1 cellular context compared by ENCODE assay signal in the genomic region with DNA sequence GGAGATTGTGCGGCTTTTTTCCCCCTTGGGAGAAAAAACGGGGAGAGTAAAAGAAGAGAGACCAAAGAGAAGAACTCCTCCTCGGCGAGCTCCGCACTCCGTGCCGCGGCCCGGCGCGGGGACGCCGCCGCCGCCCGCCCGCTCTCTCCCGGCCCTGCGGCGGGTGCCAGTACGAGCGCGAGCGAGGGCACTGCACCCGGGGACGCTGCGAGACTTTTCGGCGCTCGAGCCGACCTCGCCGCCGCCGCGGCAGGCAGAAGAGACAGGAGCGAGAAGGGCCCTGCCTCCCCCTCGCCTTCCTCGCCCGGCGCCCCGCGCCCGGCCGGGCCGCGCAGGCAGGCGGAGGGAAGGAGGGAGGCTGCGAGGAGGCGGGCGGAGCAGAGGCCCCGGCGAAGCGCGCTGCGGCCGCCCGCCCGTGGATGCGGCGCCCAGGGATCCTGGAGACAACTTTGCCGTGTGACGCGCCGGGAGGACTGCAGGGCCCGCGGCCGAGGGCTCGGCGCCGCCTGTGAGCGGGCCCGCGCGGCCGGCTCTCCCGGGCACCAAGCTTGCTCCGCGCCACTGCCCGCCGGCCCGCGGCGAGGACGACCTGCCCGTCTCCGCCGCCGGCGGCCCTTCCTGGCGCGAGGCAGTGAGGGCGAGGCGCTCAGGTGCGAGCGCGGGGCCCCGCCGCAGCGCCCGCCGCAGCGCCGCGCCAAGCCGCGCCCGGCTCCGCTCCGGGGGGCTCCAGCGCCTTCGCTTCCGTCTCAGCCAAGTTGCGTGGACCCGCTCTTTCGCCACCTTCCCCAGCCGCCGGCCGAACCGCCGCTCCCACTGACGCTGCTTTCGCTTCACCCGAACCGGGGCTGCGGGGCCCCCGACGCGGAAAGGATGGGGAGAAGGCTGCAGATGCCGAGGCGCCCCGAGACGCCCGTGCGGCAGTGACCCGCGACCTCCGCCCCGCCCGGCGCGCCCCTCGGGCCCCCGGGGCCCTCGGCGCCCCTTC.
TF ChIP-seq lines count a peak whose summit lies in the region.

No MANE protein-coding gene starts in this region.

TF ChIP-seq in IMR-90, 13 proteins besides CTCF, POLR2A, EP300 and RAD21:
- TF ChIP-seq MAFK (IDR thresholded peaks at IDR 0.05; ENCODE audit: low read depth, low read length) (no peak), MAZ (IDR thresholded peaks at IDR 0.05; ENCODE audit: borderline replicate concordance, low read depth, low read length) (no peak), RCOR1 (IDR thresholded peaks at IDR 0.05; ENCODE audit: insufficient replicate concordance, low read length) (no peak), FOS (IDR thresholded peaks at IDR 0.05; ENCODE audit: low read depth, low read length) (no peak), RFX5 (IDR thresholded peaks at IDR 0.05; ENCODE audit: low read depth, low read length) (no peak), CHD1 (IDR thresholded peaks at IDR 0.05; ENCODE audit: low read depth, low read length) (no peak)
TF ChIP-seq in IMR-90: peak in this region for 0.
